17 cellular contexts compared by ENCODE assay signal in genomic region chr7:149821191-149822148, GRCh38. TPM values are rescaled to one million over a fixed set of nuclear protein-coding genes. Genes with fewer than 3 reads are reported as not detected.
DNase-seq lines count a peak whose midpoint lies in the region; FAIRE-seq and TF ChIP-seq lines count a peak whose summit lies in the region.
"Had no signal": no experiment of that assay in that cellular context is flagged by ENCODE, and none has a peak within 500 bp of the region (broad histone marks: within the 10 kb centered on the region; RNA-seq: fewer than 3 reads in every experiment).

No MANE protein-coding gene starts in this region.

- H3K9ac ChIP-seq in H1 (replicated peaks in 1 of 4; ENCODE audit: extremely low read depth in 1 of 4, low read depth in 3 of 4, low read length in 3 of 4) (no peak overlapping the region), mesenchymal stem cell (ENCODE audit: low read length) (no peak overlapping the region), mesendoderm (ENCODE audit: low read length) (no peak overlapping the region)

- H3K14ac ChIP-seq in H1 (ENCODE audit: insufficient read length) = no peak overlapping the region
- no peak overlapping the region for H3K14ac ChIP-seq in mesenchymal stem cell (ENCODE audit: low read length in 2 of 2)

- H2BK5ac ChIP-seq in H1 (ENCODE audit: low read depth, low read length) (no peak overlapping the region), mesenchymal stem cell (ENCODE audit: low read depth, low read length, poor library complexity, severe bottlenecking) (no peak overlapping the region), mesendoderm (ENCODE audit: low read length) (no peak overlapping the region)

- no peaks in the 10 kb centered on the region for H3K36me3 Mint-ChIP-seq in immature natural killer cell
- H3K36me3 Mint-ChIP-seq: CD8-positive, alpha-beta memory T cell had no signal

- WGBS in H1 (ENCODE audit: extremely low coverage in 1 of 2, insufficient coverage in 1 of 2, insufficient read length in 1 of 2, insufficient replicate concordance in 2 of 2, low coverage in 1 of 2, low lambda C conversion rate in 2 of 2, missing lambda C conversion rate in 1 of 2), 2 experiments = 88% methylated on average over 24 of the region's 30 CpGs; no CpG with 5 or more reads in 1 of the 2 experiments
- WGBS in mesenchymal stem cell = 85% methylated on average over 25 of the region's 30 CpGs
- WGBS in mesendoderm (ENCODE audit: extremely low coverage, insufficient coverage, low lambda C conversion rate) = no CpG with 5 or more reads among the region's 30 CpGs

- H3K27me3 ChIP-seq in H7 (ENCODE audit: control insufficient read depth, insufficient read depth, low read length) = no peaks in the 10 kb centered on the region
- no peaks in the 10 kb centered on the region for H3K27me3 ChIP-seq in H1 (replicated peaks in 1 of 4; ENCODE audit: control insufficient read depth in 3 of 4, extremely low read depth in 1 of 4, insufficient read depth in 3 of 4, low read length in 3 of 4)
- H3K27me3 ChIP-seq in mesenchymal stem cell (ENCODE audit: control insufficient read depth in 1 of 2, insufficient read depth in 1 of 2, low read length in 2 of 2) = peaks cover 14 to 23% of the 10 kb centered on the region in 2 experiments
- no peaks in the 10 kb centered on the region for H3K27me3 ChIP-seq in mesendoderm (ENCODE audit: insufficient read depth, low read length, poor library complexity)

- H2BK12ac ChIP-seq in H1 (ENCODE audit: low read depth, low read length) (no peak overlapping the region), mesenchymal stem cell (ENCODE audit: low read length in 2 of 2) (no peak overlapping the region)

- H2BK120ac ChIP-seq in H1 (replicated peaks; ENCODE audit: low read depth, low read length) = no peak overlapping the region
- no peak overlapping the region for H2BK120ac ChIP-seq in mesenchymal stem cell (ENCODE audit: low read depth, low read length)
- H2BK120ac ChIP-seq in mesendoderm (ENCODE audit: low read depth, low read length) = no peak overlapping the region

- H3K4me3 ChIP-seq in H7 (ENCODE audit: insufficient read depth, low read depth, low read length) (no peak overlapping the region), H1 (ENCODE audit: extremely low read depth in 1 of 4, insufficient read depth in 2 of 4, low read depth in 3 of 4, low read length in 4 of 4) (no peak overlapping the region), mesenchymal stem cell (ENCODE audit: insufficient read depth in 1 of 2, low read depth in 1 of 2, low read length in 2 of 2) (no peak overlapping the region), mesendoderm (ENCODE audit: low read length) (no peak overlapping the region)
- H3K4me3 ChIP-seq: SJCRH30 had no signal

- H3K23me2 ChIP-seq in H1 (ENCODE audit: low read depth, low read length) = no peaks in the 10 kb centered on the region

- H4K5ac ChIP-seq in H1 (ENCODE audit: insufficient read length, low read depth, low read length) (no peak overlapping the region), mesendoderm (ENCODE audit: low read length) (no peak overlapping the region)

- CTCF ChIA-PET in H1 (lab: Charles Lee; ENCODE audit: partially characterized antibody) = interaction anchor here (0.7 to 5.2 kb wide), 7 partner anchors 8 to 32 kb away, joined by 3 to 67 read pairs (median 6); no protein-coding TSS in a partner anchor

- H3K27me3 Mint-ChIP-seq in immature natural killer cell (ENCODE audit: low read depth in 3 of 3) = no peaks in the 10 kb centered on the region
- H3K27me3 Mint-ChIP-seq: CD8-positive, alpha-beta memory T cell had no signal

- H2AK5ac ChIP-seq in H1 (ENCODE audit: low read depth, low read length) (0 out of 2 replicates have a peak overlapping the region, but pooled peaks have one; percentile 13), mesenchymal stem cell (ENCODE audit: low read length, severe bottlenecking) (no peak overlapping the region), mesendoderm (ENCODE audit: low read length) (no peak overlapping the region)

- H3K4me1 Mint-ChIP-seq in immature natural killer cell = no peaks in the 10 kb centered on the region
- H3K4me1 Mint-ChIP-seq: CD8-positive, alpha-beta memory T cell had no signal

- H3K4ac ChIP-seq in H1 (replicated peaks; ENCODE audit: insufficient read length, low read depth, low read length) (no peak overlapping the region), mesenchymal stem cell (ENCODE audit: low read depth in 1 of 2, low read length in 2 of 2) (no peak overlapping the region), mesendoderm (ENCODE audit: low read depth, low read length) (no peak overlapping the region)

- TF ChIP-seq EP300 in H1 (IDR thresholded peaks at IDR 0.05; ENCODE audit: borderline replicate concordance in 1 of 2, low read depth in 2 of 2, low read length in 2 of 2) = no peak

- peak; percentile 62 for DNase-seq in H7
- DNase-seq in H1 (ENCODE audit: low read depth in 1 of 2, low spot score in 2 of 2) = no peak
- DNase-seq in mesenchymal stem cell = no peak
- DNase-seq in immature natural killer cell = no peak
- no peak for DNase-seq in mesendoderm
- DNase-seq in DMS 273 treated with DMSO at 0.1 percent for 48 hours (lab: John Stamatoyannopoulos, UW) = no peak
- DNase-seq: activated CD4-positive, CD25-positive, alpha-beta regulatory T cell; activated naive CD4-positive, alpha-beta T cell treated with anti-CD3 and anti-CD28 coated beads, Interleukin-2, amount 50 U/mL, for 16 hours; activated T-cell treated with anti-CD3 and anti-CD28 coated beads, Interleukin-2, amount 50 U/mL, for 48 hours; CD8-positive, alpha-beta memory T cell; DMS79 treated with DMSO at 0.1 percent for 48 hours; kidney glomerular epithelial cell; NCI-H1436; stimulated activated CD4-positive, alpha-beta T cell treated with anti-CD3 and anti-CD28 coated beads, Interleukin-2, amount 100 ng/mL, for 48 hours had no signal

- H4K8ac ChIP-seq in H1 (ENCODE audit: extremely low read depth, insufficient read depth, low read length) (no peak overlapping the region), mesenchymal stem cell (ENCODE audit: low read length) (no peak overlapping the region), mesendoderm (ENCODE audit: low read depth, low read length) (no peak overlapping the region)

- no peak overlapping the region for H3K27ac ChIP-seq in H1 (ENCODE audit: low read depth, low read length)
- no peak overlapping the region for H3K27ac ChIP-seq in mesenchymal stem cell (ENCODE audit: low read length, poor library complexity, severe bottlenecking)
- no peak overlapping the region for H3K27ac ChIP-seq in mesendoderm (ENCODE audit: low read depth, low read length)
- H3K27ac ChIP-seq: SJCRH30 had no signal

- H3K18ac ChIP-seq in H1 (ENCODE audit: extremely low read depth, low read length) = no peak overlapping the region; the same call in 1 of the 2 replicates
- H3K18ac ChIP-seq in mesenchymal stem cell (ENCODE audit: low read depth in 1 of 2, low read length in 2 of 2) = no peak overlapping the region
- H3K18ac ChIP-seq in mesendoderm (ENCODE audit: low read length) = no peak overlapping the region

- no peak overlapping the region for H3K4me2 ChIP-seq in H1 (ENCODE audit: insufficient read depth in 1 of 2, low read depth in 2 of 2, low read length in 2 of 2)
- H3K4me2 ChIP-seq in mesenchymal stem cell (ENCODE audit: low read length, poor library complexity, severe bottlenecking) = no peak overlapping the region
- H3K4me2 ChIP-seq in mesendoderm (ENCODE audit: low read length) = no peak overlapping the region

- no peak overlapping the region for H3K4me3 Mint-ChIP-seq in immature natural killer cell
- H3K4me3 Mint-ChIP-seq: CD8-positive, alpha-beta memory T cell; T-helper 2 cell treated with Interferon-gamma antibody and Interleukin-4, amounts not matched to agents 5 μg/mL and 100 μg/mL, for 36 hours had no signal

- peaks cover 8 to 29% of the 10 kb centered on the region in 2 experiments; a peak in 3 of 4 replicates for H3K9me3 ChIP-seq in H1 (ENCODE audit: insufficient read depth in 2 of 2, low read depth in 1 of 2, low read length in 1 of 2)
- H3K9me3 ChIP-seq in mesenchymal stem cell (ENCODE audit: control insufficient read depth, low read length) = no peaks in the 10 kb centered on the region
- H3K9me3 ChIP-seq: SJCRH30 had no signal

- FAIRE-seq in H1 (lab: Jason Lieb, UNC) = no peak
- FAIRE-seq: astrocyte had no signal

- no peak for TF ChIP-seq RAD21 in H1 (IDR thresholded peaks at IDR 0.05 in 1 of 2, conservative IDR thresholded peaks at IDR 0.05 in 1 of 2; ENCODE audit: low read depth in 2 of 2, low read length in 2 of 2)

- TF ChIP-seq POLR2A in H1 (IDR thresholded peaks at IDR 0.05; ENCODE audit: control extremely low read depth in 1 of 2, low read depth in 2 of 2, low read length in 2 of 2) = no peak

- no peak overlapping the region for H4K91ac ChIP-seq in H1 (replicated peaks; ENCODE audit: insufficient read length, low read length)
- H4K91ac ChIP-seq in mesenchymal stem cell (ENCODE audit: low read length) = peak overlapping the region; percentile 40

- H2BK15ac ChIP-seq in H1 (ENCODE audit: low read length) (no peak overlapping the region), mesenchymal stem cell (ENCODE audit: low read depth, poor library complexity, severe bottlenecking) (no peak overlapping the region), mesendoderm (replicated peaks; ENCODE audit: low read depth) (no peak overlapping the region)

- H3K79me1 ChIP-seq in H1 (ENCODE audit: low read depth, low read length) = no peaks in the 10 kb centered on the region; the same call in 1 of the 2 replicates
- no peaks in the 10 kb centered on the region for H3K79me1 ChIP-seq in mesenchymal stem cell (replicated peaks; ENCODE audit: low read length, poor library complexity, severe bottlenecking)
- H3K79me1 ChIP-seq in mesendoderm (ENCODE audit: low read length) = no peaks in the 10 kb centered on the region

- H3K79me2 ChIP-seq in H1 (ENCODE audit: control insufficient read depth in 1 of 2, insufficient read depth in 2 of 2, low read length in 2 of 2) (no peaks in the 10 kb centered on the region), mesendoderm (ENCODE audit: control insufficient read depth, insufficient read depth, low read length) (no peaks in the 10 kb centered on the region)

- H3K23ac ChIP-seq in H1 (ENCODE audit: insufficient read length) (no peak overlapping the region), mesenchymal stem cell (ENCODE audit: low read length in 2 of 2) (no peak overlapping the region), mesendoderm (ENCODE audit: low read length) (no peak overlapping the region)

- H3K36me3 ChIP-seq in H7 (replicated peaks; ENCODE audit: control insufficient read depth, insufficient read depth, low read length) (no peaks in the 10 kb centered on the region), H1 (ENCODE audit: control insufficient read depth in 2 of 4, insufficient read depth in 4 of 4, low read length in 3 of 4) (no peaks in the 10 kb centered on the region), mesenchymal stem cell (ENCODE audit: control insufficient read depth in 1 of 2, insufficient read depth in 2 of 2, low read depth in 1 of 2, low read length in 2 of 2) (no peaks in the 10 kb centered on the region), mesendoderm (ENCODE audit: control insufficient read depth, insufficient read depth, low read length) (no peaks in the 10 kb centered on the region)
- H3K36me3 ChIP-seq: SJCRH30 had no signal

- TF ChIP-seq CTCF in H1 (IDR thresholded peaks at IDR 0.05; ENCODE audit: control extremely low read depth in 1 of 3, insufficient read depth in 1 of 3, low read depth in 1 of 3, low read length in 3 of 3) = no peak

- no peak overlapping the region for H3K27ac Mint-ChIP-seq in immature natural killer cell
- H3K27ac Mint-ChIP-seq: CD8-positive, alpha-beta memory T cell; T-helper 2 cell treated with Interferon-gamma antibody and Interleukin-4, amounts not matched to agents 5 μg/mL and 100 μg/mL, for 36 hours had no signal

- no peaks in the 10 kb centered on the region for H3K9me3 Mint-ChIP-seq in immature natural killer cell
- H3K9me3 Mint-ChIP-seq: CD8-positive, alpha-beta memory T cell; T-helper 2 cell treated with Interferon-gamma antibody and Interleukin-4, amounts not matched to agents 5 μg/mL and 100 μg/mL, for 36 hours had no signal

- no peak overlapping the region for H2AFZ ChIP-seq in H1 (ENCODE audit: low read length)
- no peak overlapping the region for H2AFZ ChIP-seq in mesenchymal stem cell (ENCODE audit: low read depth, low read length)

- H3K4me1 ChIP-seq in H1 (replicated peaks in 1 of 4; ENCODE audit: control insufficient read depth in 3 of 4, insufficient read depth in 4 of 4, low read length in 3 of 4) (peaks cover 0 to 1% (median under 1%) of the 10 kb centered on the region in 4 experiments; a peak in 3 of 7 replicates), mesenchymal stem cell (ENCODE audit: control insufficient read depth, insufficient read depth, low read depth, low read length) (no peaks in the 10 kb centered on the region), mesendoderm (ENCODE audit: control insufficient read depth, low read depth, low read length) (no peaks in the 10 kb centered on the region)

- no peaks in the 10 kb centered on the region for H4K20me1 ChIP-seq in H1 (replicated peaks in 1 of 2; ENCODE audit: control insufficient read depth in 1 of 2, insufficient read depth in 2 of 2, low read length in 2 of 2)

- H3K56ac ChIP-seq in H1 (replicated peaks; ENCODE audit: insufficient read length, low read depth, low read length) (no peak overlapping the region), mesendoderm (ENCODE audit: low read length) (no peak overlapping the region)

- POLR2A ChIA-PET in H1 (lab: Charles Lee; ENCODE audit: partially characterized antibody) = interaction anchor here (0.7 to 1.6 kb wide), 3 partner anchors 8 to 25 kb away, joined by 3 to 4 read pairs (median 3); no protein-coding TSS in a partner anchor

- H2BK20ac ChIP-seq in H1 (ENCODE audit: low read length) = no peak overlapping the region

RNA-seq across cellular contexts. Expression of gene ZNF862, which starts 16.7 kb away (rescaled TPM):
- total RNA-seq in H7 (2014; rRNA removed; shearing (Covaris generic)) = 3.4 and 3.8 TPM in 2 replicates
- 2.5 and 3.9 TPM in 2 replicates for total RNA-seq in H1 (2021; fragmentation: NEBNext Ultra II Directional; extraction: Animal tissue kit (Norgen Biotek cat#: 25700))
- polyA plus RNA-seq in H1 (2011; rRNA removed) (1.8 and 2.8 TPM in 2 replicates), immature natural killer cell (1 to 10 TPM; 1.9 to 5.5 (median 2.5) TPM)
- 2.4 TPM for polyA plus RNA-seq in H1 (2011; cell fraction: cytosol; rRNA removed)
- 9.0 TPM for polyA plus RNA-seq in H1 (2011; cell fraction: nucleus; rRNA removed)
- polyA plus RNA-seq in H1 (2012, experiment 1 of 2) = 1.8 to 3.1 TPM (median 2.4 TPM) in 4 replicates
- 0.62 TPM for polyA plus RNA-seq in H1 (2012, experiment 2 of 2)
- polyA plus RNA-seq in H1 (2013, experiment 1 of 2) = 1.1 TPM
- 1.2 TPM for polyA plus RNA-seq in H1 (2013, experiment 2 of 2)
- polyA minus RNA-seq in H1 (2011; rRNA and poly(A)+ RNA removed) = 4.0 and 5.4 TPM in 2 replicates
- polyA minus RNA-seq in H1 (2011; cell fraction: cytosol; rRNA and poly(A)+ RNA removed) = 1.5 TPM
- 8.9 TPM for polyA minus RNA-seq in H1 (2011; cell fraction: nucleus; rRNA and poly(A)+ RNA removed)
- 4.8 TPM for polyA plus RNA-seq in mesenchymal stem cell (2013, experiment 1 of 2)
- 3.6 TPM for polyA plus RNA-seq in mesenchymal stem cell (2013, experiment 2 of 2)
- polyA plus RNA-seq in mesendoderm (2013, experiment 1 of 2) = 0.20 TPM
- 0.42 TPM for polyA plus RNA-seq in mesendoderm (2013, experiment 2 of 2)

RNA-seq across cellular contexts. Expression of gene ZNF467, which starts 48.1 kb away (rescaled TPM):
- total RNA-seq in H7 (2014; rRNA removed; shearing (Covaris generic)) = 0.04 and 0.55 TPM in 2 replicates
- total RNA-seq in H1 (2021; fragmentation: NEBNext Ultra II Directional; extraction: Animal tissue kit (Norgen Biotek cat#: 25700)) = 0.40 and 0.50 TPM in 2 replicates
- 0.51 and 0.89 TPM in 2 replicates for polyA plus RNA-seq in H1 (2011; rRNA removed)
- polyA plus RNA-seq in H1 (2011; cell fraction: cytosol; rRNA removed) = 0.44 TPM
- polyA plus RNA-seq in H1 (2011; cell fraction: nucleus; rRNA removed) = 1.7 TPM
- 0.36 to 0.89 TPM (median 0.75 TPM) in 4 replicates for polyA plus RNA-seq in H1 (2012, experiment 1 of 2)
- polyA plus RNA-seq in H1 (2012, experiment 2 of 2) = 0.35 TPM
- polyA plus RNA-seq in H1 (2013, experiment 1 of 2) = 0.20 TPM
- polyA plus RNA-seq in H1 (2013, experiment 2 of 2) = 0.13 TPM
- 0.05 and 0.13 TPM in 2 replicates for polyA minus RNA-seq in H1 (2011; rRNA and poly(A)+ RNA removed)
- polyA minus RNA-seq in H1 (2011; cell fraction: cytosol; rRNA and poly(A)+ RNA removed) = not detected
- 0.70 TPM for polyA minus RNA-seq in H1 (2011; cell fraction: nucleus; rRNA and poly(A)+ RNA removed)
- polyA plus RNA-seq in mesenchymal stem cell (2013, experiment 1 of 2) = 14.4 TPM
- polyA plus RNA-seq in mesenchymal stem cell (2013, experiment 2 of 2) = 14.5 TPM
- 1 to 10 TPM in 2 of 3 donors, not detected in 1; 1.5 to 2.3 TPM for polyA plus RNA-seq in immature natural killer cell
- 0.04 TPM for polyA plus RNA-seq in mesendoderm (2013, experiment 1 of 2)
- polyA plus RNA-seq in mesendoderm (2013, experiment 2 of 2) = 0.08 TPM
- total RNA-seq: SJCRH30 had no signal

RNA-seq across cellular contexts. Expression of gene ATP6V0E2, which starts 52.3 kb away (rescaled TPM):
- total RNA-seq in H7 (2014; rRNA removed; shearing (Covaris generic)) = 15.4 and 20.2 TPM in 2 replicates
- 26.1 and 30.7 TPM in 2 replicates for total RNA-seq in H1 (2021; fragmentation: NEBNext Ultra II Directional; extraction: Animal tissue kit (Norgen Biotek cat#: 25700))
- polyA plus RNA-seq in H1 (2011; rRNA removed) (47.9 and 75.1 TPM in 2 replicates), immature natural killer cell (10 to 100 TPM; 72.8 to 80.5 (median 73.9) TPM)
- polyA plus RNA-seq in H1 (2011; cell fraction: cytosol; rRNA removed) = 28.2 TPM
- polyA plus RNA-seq in H1 (2011; cell fraction: nucleus; rRNA removed) = 25.4 TPM
- polyA plus RNA-seq in H1 (2012, experiment 1 of 2) = 22.2 to 32.2 TPM (median 29.6 TPM) in 4 replicates
- 34.8 TPM for polyA plus RNA-seq in H1 (2012, experiment 2 of 2)
- 22.2 TPM for polyA plus RNA-seq in H1 (2013, experiment 1 of 2)
- 25.2 TPM for polyA plus RNA-seq in H1 (2013, experiment 2 of 2)
- polyA minus RNA-seq in H1 (2011; rRNA and poly(A)+ RNA removed) = 8.1 and 10.5 TPM in 2 replicates
- polyA minus RNA-seq in H1 (2011; cell fraction: cytosol; rRNA and poly(A)+ RNA removed) = 13.7 TPM
- 9.2 TPM for polyA minus RNA-seq in H1 (2011; cell fraction: nucleus; rRNA and poly(A)+ RNA removed)
- polyA plus RNA-seq in mesenchymal stem cell (2013, experiment 1 of 2) = 18.3 TPM
- polyA plus RNA-seq in mesenchymal stem cell (2013, experiment 2 of 2) = 19.6 TPM
- 10.4 TPM for polyA plus RNA-seq in mesendoderm (2013, experiment 1 of 2)
- 9.8 TPM for polyA plus RNA-seq in mesendoderm (2013, experiment 2 of 2)
